Comparison of ENCODE assay signal across 1 cellular context in the genomic region with DNA sequence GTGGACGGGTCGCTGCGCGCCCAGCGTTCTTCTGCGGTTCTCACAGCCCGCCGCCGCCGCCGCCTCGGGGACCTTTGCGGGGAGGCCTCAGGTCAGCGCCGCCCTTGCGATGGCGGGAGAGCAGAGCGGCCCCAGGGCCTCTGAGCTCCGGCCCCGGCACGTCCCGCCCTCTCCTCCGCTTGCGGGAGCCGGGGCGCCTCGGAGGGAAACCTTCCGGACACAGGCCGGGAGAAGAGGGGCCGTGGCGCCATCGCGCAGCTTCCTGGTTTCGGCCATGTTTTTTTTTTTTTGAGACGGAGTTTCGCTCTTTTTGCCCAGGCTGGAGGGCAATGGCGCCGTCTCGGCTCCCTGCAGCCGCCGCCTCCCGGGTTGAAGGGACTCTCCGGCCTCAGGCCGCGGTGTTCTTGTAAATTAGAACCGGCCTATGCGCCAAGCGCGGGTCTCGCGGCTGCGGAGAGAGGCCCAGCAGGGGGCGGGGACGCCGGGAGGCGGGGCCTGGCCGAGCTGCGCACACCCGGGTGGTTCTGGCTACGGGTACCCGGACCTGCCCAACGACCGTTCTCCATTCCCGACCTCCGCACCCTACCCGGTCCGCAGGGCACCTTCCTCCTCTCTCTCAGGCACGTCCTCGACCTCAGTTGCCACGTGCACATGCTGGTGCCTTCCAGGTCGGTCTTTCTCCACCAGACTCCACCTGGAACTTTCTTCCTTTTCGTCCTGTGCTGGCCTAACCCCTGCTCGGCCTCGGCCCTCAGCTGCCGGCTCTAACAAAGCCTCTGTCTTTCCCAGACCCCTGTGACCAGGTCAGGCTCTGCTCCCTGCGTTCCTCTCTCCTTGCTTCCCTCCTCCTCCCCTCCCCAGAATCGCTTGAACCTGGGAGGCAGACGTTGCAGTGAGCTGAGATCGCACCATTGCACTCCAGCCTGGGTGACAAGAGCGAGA.
TF ChIP-seq lines count a peak whose summit lies in the region.

No MANE protein-coding gene starts in this region.

TF ChIP-seq in K562, 482 proteins besides CTCF, POLR2A, EP300 and RAD21 (continued from another document and continues in another):
- TF ChIP-seq, protein P1, sequence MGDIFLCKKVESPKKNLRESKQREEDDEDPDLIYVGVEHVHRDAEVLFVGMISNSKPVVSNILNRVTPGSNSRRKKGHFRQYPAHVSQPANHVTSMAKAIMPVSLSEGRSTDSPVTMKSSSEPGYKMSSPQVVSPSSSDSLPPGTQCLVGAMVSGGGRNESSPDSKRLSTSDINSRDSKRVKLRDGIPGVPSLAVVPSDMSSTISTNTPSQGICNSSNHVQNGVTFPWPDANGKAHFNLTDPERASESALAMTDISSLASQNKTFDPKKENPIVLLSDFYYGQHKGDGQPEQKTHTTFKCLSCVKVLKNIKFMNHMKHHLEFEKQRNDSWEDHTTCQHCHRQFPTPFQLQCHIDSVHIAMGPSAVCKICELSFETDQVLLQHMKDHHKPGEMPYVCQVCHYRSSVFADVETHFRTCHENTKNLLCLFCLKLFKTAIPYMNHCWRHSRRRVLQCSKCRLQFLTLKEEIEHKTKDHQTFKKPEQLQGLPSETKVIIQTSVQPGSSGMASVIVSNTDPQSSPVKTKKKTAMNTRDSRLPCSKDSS (IDR thresholded peaks at IDR 0.05; ENCODE audit: low read depth, partially characterized antibody) = no peak
- TF ChIP-seq EZH2 (IDR thresholded peaks at IDR 0.05; ENCODE audit: borderline replicate concordance, low read depth, low read length) = no peak
- no peak for TF ChIP-seq TRIM28 (IDR thresholded peaks at IDR 0.05)
- TF ChIP-seq MTA2 (IDR thresholded peaks at IDR 0.05; ENCODE audit: low read depth) = no peak
- TF ChIP-seq, protein P2, sequence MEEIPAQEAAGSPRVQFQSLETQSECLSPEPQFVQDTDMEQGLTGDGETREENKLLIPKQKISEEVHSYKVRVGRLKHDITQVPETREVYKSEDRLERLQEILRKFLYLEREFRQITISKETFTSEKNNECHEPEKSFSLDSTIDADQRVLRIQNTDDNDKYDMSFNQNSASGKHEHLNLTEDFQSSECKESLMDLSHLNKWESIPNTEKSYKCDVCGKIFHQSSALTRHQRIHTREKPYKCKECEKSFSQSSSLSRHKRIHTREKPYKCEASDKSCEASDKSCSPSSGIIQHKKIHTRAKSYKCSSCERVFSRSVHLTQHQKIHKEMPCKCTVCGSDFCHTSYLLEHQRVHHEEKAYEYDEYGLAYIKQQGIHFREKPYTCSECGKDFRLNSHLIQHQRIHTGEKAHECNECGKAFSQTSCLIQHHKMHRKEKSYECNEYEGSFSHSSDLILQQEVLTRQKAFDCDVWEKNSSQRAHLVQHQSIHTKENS (CRISPR knock-in tag; IDR thresholded peaks at IDR 0.05) = no peak
- TF ChIP-seq HMG20A (CRISPR knock-in tag; conservative IDR thresholded peaks at IDR 0.05) = no peak
- no peak for TF ChIP-seq FOS (IDR thresholded peaks at IDR 0.05; ENCODE audit: extremely low read depth, insufficient read length)
- TF ChIP-seq ARID2 (IDR thresholded peaks at IDR 0.05) = no peak
- no peak for TF ChIP-seq PHF21A (IDR thresholded peaks at IDR 0.05; ENCODE audit: borderline replicate concordance, low read depth)
- no peak for TF ChIP-seq MCM2 (IDR thresholded peaks at IDR 0.05; ENCODE audit: low read depth)
- peak; percentile 69 for TF ChIP-seq POLR2H (tag; IDR thresholded peaks at IDR 0.05; ENCODE audit: low read depth)
- TF ChIP-seq GATA2 (CRISPR knock-in tag; IDR thresholded peaks at IDR 0.05) = no peak
- TF ChIP-seq, protein P3, sequence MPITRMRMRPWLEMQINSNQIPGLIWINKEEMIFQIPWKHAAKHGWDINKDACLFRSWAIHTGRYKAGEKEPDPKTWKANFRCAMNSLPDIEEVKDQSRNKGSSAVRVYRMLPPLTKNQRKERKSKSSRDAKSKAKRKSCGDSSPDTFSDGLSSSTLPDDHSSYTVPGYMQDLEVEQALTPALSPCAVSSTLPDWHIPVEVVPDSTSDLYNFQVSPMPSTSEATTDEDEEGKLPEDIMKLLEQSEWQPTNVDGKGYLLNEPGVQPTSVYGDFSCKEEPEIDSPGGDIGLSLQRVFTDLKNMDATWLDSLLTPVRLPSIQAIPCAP (CRISPR knock-in tag; IDR thresholded peaks at IDR 0.05; ENCODE audit: borderline replicate concordance) = no peak
- peak; percentile 98 for TF ChIP-seq ZFX (CRISPR knock-in tag; IDR thresholded peaks at IDR 0.05)
- TF ChIP-seq ZNF347 (CRISPR knock-in tag; IDR thresholded peaks at IDR 0.05; ENCODE audit: low read depth) = no peak
- no peak for TF ChIP-seq ZNF76 (CRISPR knock-in tag; IDR thresholded peaks at IDR 0.05; ENCODE audit: borderline replicate concordance)
- no peak for TF ChIP-seq ZFP30 (CRISPR knock-in tag; IDR thresholded peaks at IDR 0.05; ENCODE audit: borderline replicate concordance)
- TF ChIP-seq ZNF785 (CRISPR knock-in tag; IDR thresholded peaks at IDR 0.05) = no peak
- TF ChIP-seq FOXK2 (conservative IDR thresholded peaks at IDR 0.05 in 1 of 2, IDR thresholded peaks at IDR 0.05 in 1 of 2; ENCODE audit: low read depth in 2 of 2) = peak; percentile 34 to 38; a peak in 1 of 4 replicates
- no peak for TF ChIP-seq SAP30 (IDR thresholded peaks at IDR 0.05; ENCODE audit: borderline replicate concordance, insufficient read depth, low read depth, low read length, poor library complexity, severe bottlenecking)
- 0 out of 2 replicates have a peak, but pooled peaks have one; percentile 57 for TF ChIP-seq PHB (CRISPR knock-in tag; IDR thresholded peaks at IDR 0.05)
- TF ChIP-seq RBFOX2 (IDR thresholded peaks at IDR 0.05; ENCODE audit: low read depth, low read length) = peak; percentile 88
- TF ChIP-seq HSF4 (CRISPR knock-in tag; IDR thresholded peaks at IDR 0.05; ENCODE audit: borderline replicate concordance) = no peak
- TF ChIP-seq PYGO2 (tag; IDR thresholded peaks at IDR 0.05) = no peak
- TF ChIP-seq MEF2D (tag; conservative IDR thresholded peaks at IDR 0.05; ENCODE audit: low read depth) = no peak
- TF ChIP-seq, protein P4, sequence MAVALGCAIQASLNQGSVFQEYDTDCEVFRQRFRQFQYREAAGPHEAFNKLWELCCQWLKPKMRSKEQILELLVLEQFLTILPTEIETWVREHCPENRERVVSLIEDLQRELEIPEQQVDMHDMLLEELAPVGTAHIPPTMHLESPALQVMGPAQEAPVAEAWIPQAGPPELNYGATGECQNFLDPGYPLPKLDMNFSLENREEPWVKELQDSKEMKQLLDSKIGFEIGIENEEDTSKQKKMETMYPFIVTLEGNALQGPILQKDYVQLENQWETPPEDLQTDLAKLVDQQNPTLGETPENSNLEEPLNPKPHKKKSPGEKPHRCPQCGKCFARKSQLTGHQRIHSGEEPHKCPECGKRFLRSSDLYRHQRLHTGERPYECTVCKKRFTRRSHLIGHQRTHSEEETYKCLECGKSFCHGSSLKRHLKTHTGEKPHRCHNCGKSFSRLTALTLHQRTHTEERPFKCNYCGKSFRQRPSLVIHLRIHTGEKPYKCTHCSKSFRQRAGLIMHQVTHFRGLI (CRISPR knock-in tag; IDR thresholded peaks at IDR 0.05) = no peak
- no peak for TF ChIP-seq ZC3H4 (CRISPR knock-in tag; IDR thresholded peaks at IDR 0.05; ENCODE audit: borderline replicate concordance)
- TF ChIP-seq ESRRA (IDR thresholded peaks at IDR 0.05; ENCODE audit: borderline replicate concordance, low read depth) = no peak; the same call in 1 of the 2 replicates
- no peak for TF ChIP-seq KAT8 (IDR thresholded peaks at IDR 0.05; ENCODE audit: low read depth)
- TF ChIP-seq NCOA1 (IDR thresholded peaks at IDR 0.05; ENCODE audit: low read depth) = no peak; the same call in 1 of the 2 replicates
- TF ChIP-seq, protein P5, sequence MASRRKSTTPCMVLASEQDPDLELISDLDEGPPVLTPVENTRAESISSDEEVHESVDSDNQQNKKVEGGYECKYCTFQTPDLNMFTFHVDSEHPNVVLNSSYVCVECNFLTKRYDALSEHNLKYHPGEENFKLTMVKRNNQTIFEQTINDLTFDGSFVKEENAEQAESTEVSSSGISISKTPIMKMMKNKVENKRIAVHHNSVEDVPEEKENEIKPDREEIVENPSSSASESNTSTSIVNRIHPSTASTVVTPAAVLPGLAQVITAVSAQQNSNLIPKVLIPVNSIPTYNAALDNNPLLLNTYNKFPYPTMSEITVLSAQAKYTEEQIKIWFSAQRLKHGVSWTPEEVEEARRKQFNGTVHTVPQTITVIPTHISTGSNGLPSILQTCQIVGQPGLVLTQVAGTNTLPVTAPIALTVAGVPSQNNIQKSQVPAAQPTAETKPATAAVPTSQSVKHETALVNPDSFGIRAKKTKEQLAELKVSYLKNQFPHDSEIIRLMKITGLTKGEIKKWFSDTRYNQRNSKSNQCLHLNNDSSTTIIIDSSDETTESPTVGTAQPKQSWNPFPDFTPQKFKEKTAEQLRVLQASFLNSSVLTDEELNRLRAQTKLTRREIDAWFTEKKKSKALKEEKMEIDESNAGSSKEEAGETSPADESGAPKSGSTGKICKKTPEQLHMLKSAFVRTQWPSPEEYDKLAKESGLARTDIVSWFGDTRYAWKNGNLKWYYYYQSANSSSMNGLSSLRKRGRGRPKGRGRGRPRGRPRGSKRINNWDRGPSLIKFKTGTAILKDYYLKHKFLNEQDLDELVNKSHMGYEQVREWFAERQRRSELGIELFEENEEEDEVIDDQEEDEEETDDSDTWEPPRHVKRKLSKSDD (conservative IDR thresholded peaks at IDR 0.05; ENCODE audit: low read length) = no peak
- no peak for TF ChIP-seq KLF1 (tag; IDR thresholded peaks at IDR 0.05)
- no peak for TF ChIP-seq PTRF (tag; IDR thresholded peaks at IDR 0.05)
- TF ChIP-seq, protein P6, sequence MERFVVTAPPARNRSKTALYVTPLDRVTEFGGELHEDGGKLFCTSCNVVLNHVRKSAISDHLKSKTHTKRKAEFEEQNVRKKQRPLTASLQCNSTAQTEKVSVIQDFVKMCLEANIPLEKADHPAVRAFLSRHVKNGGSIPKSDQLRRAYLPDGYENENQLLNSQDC (CRISPR knock-in tag; IDR thresholded peaks at IDR 0.05) = no peak
- TF ChIP-seq KDM1A (IDR thresholded peaks at IDR 0.05) = no peak
- TF ChIP-seq MEF2A (IDR thresholded peaks at IDR 0.05; ENCODE audit: control insufficient read depth, low read depth, low read length) = no peak
- TF ChIP-seq BRD4 (IDR thresholded peaks at IDR 0.05) = peak; percentile 79; the same call in 1 of the 2 replicates
- TF ChIP-seq SPI1 (IDR thresholded peaks at IDR 0.05; ENCODE audit: borderline replicate concordance, low read depth, low read length) = no peak
- TF ChIP-seq, protein P7, sequence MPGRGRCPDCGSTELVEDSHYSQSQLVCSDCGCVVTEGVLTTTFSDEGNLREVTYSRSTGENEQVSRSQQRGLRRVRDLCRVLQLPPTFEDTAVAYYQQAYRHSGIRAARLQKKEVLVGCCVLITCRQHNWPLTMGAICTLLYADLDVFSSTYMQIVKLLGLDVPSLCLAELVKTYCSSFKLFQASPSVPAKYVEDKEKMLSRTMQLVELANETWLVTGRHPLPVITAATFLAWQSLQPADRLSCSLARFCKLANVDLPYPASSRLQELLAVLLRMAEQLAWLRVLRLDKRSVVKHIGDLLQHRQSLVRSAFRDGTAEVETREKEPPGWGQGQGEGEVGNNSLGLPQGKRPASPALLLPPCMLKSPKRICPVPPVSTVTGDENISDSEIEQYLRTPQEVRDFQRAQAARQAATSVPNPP (IDR thresholded peaks at IDR 0.05; ENCODE audit: borderline replicate concordance, insufficient read depth, insufficient read length) = no peak
- TF ChIP-seq, protein P8, sequence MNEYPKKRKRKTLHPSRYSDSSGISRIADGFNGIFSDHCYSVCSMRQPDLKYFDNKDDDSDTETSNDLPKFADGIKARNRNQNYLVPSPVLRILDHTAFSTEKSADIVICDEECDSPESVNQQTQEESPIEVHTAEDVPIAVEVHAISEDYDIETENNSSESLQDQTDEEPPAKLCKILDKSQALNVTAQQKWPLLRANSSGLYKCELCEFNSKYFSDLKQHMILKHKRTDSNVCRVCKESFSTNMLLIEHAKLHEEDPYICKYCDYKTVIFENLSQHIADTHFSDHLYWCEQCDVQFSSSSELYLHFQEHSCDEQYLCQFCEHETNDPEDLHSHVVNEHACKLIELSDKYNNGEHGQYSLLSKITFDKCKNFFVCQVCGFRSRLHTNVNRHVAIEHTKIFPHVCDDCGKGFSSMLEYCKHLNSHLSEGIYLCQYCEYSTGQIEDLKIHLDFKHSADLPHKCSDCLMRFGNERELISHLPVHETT (CRISPR knock-in tag; conservative IDR thresholded peaks at IDR 0.05 in 1 of 2, IDR thresholded peaks at IDR 0.05 in 1 of 2) = peak; percentile 16 to 33; a peak in 1 of 4 replicates
- no peak for TF ChIP-seq ZNF551 (CRISPR knock-in tag; IDR thresholded peaks at IDR 0.05)
- peak; percentile 45; the same call in 1 of the 2 replicates for TF ChIP-seq ZNF232 (CRISPR knock-in tag; IDR thresholded peaks at IDR 0.05)
- TF ChIP-seq KLF16 (IDR thresholded peaks at IDR 0.05) = no peak
- TF ChIP-seq, protein P9, sequence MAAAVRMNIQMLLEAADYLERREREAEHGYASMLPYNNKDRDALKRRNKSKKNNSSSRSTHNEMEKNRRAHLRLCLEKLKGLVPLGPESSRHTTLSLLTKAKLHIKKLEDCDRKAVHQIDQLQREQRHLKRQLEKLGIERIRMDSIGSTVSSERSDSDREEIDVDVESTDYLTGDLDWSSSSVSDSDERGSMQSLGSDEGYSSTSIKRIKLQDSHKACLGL (CRISPR knock-in tag; IDR thresholded peaks at IDR 0.05; ENCODE audit: borderline replicate concordance, poor library complexity, severe bottlenecking) = no peak
- no peak for TF ChIP-seq TCF7L2 (IDR thresholded peaks at IDR 0.05; ENCODE audit: low read depth, low read length)
- no peak for TF ChIP-seq NFXL1 (CRISPR knock-in tag; IDR thresholded peaks at IDR 0.05)
- TF ChIP-seq, protein P10, sequence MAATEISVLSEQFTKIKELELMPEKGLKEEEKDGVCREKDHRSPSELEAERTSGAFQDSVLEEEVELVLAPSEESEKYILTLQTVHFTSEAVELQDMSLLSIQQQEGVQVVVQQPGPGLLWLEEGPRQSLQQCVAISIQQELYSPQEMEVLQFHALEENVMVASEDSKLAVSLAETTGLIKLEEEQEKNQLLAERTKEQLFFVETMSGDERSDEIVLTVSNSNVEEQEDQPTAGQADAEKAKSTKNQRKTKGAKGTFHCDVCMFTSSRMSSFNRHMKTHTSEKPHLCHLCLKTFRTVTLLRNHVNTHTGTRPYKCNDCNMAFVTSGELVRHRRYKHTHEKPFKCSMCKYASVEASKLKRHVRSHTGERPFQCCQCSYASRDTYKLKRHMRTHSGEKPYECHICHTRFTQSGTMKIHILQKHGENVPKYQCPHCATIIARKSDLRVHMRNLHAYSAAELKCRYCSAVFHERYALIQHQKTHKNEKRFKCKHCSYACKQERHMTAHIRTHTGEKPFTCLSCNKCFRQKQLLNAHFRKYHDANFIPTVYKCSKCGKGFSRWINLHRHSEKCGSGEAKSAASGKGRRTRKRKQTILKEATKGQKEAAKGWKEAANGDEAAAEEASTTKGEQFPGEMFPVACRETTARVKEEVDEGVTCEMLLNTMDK (IDR thresholded peaks at IDR 0.05; ENCODE audit: borderline replicate concordance, insufficient read depth, low read depth, low read length, poor library complexity, severe bottlenecking) = peak; percentile 71
- TF ChIP-seq POLR2B (IDR thresholded peaks at IDR 0.05; ENCODE audit: low read depth, partially characterized antibody) = peak; percentile 60
- no peak for TF ChIP-seq HIVEP1 (CRISPR knock-in tag; IDR thresholded peaks at IDR 0.05)
- TF ChIP-seq TCF3 (CRISPR knock-in tag; IDR thresholded peaks at IDR 0.05) = no peak
- TF ChIP-seq SRSF1 (IDR thresholded peaks at IDR 0.05; ENCODE audit: low read depth, low read length) = no peak
- TF ChIP-seq HNRNPUL1 (IDR thresholded peaks at IDR 0.05; ENCODE audit: low read length) = no peak
- no peak for TF ChIP-seq RBM15 (IDR thresholded peaks at IDR 0.05; ENCODE audit: insufficient read depth, low read length)
- TF ChIP-seq THRAP3 (IDR thresholded peaks at IDR 0.05; ENCODE audit: borderline replicate concordance) = no peak
- peak in 1 of 2 experiments; percentile 58; a peak in 2 of 4 replicates for TF ChIP-seq TEAD1 (CRISPR knock-in tag; IDR thresholded peaks at IDR 0.05)
- TF ChIP-seq HDAC1 (IDR thresholded peaks at IDR 0.05) = peak in 1 of 2 experiments; percentile 54; a peak in 2 of 4 replicates
